ENCODE assay signal across 8 cellular contexts in the genomic region with DNA sequence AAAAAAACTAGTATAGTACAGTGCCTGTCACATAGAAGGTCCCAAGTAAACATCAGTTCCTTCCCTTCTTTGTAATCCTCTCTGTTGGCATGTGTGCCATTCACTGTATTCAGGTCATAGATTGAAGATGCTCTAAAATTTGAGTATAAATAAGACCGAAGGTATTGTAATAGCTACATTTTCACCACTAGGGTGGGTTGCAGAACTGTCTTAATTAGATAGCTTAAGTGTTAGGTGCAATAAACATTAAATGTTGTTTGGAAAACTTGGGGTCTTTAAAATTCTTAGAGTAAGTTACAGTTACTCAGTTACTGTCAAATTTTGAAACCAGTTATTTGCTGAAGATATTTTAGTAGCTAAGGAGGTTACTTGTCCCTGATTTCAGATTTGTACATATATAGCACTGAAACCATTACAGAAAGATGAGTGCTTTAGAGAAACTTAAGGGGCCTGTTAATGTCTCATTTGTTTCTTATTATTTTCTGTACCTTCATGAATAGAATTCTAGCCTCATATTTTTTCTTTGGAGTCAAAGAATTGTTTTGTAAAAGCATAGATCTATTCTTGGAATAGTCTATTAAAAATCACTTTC. TPM values are rescaled to one million over a fixed set of nuclear protein-coding genes. Genes with fewer than 3 reads are reported as not detected.
A peak's percentile ranks its signal among the peaks of the same experiment; 100 is the strongest.
DNase-seq lines count a peak whose midpoint lies in the region; ATAC-seq and TF ChIP-seq lines count a peak whose summit lies in the region.

No MANE protein-coding gene starts in this region.

- no peak overlapping the region for H2AFZ ChIP-seq in neural progenitor cell (replicated peaks)

- ATAC-seq in GM19035 (IDR thresholded peaks at IDR 0.05; ENCODE audit: unreplicated experiment): no peak

- H3K79me2 ChIP-seq in neural progenitor cell (ENCODE audit: low read depth): no peaks in the 10 kb centered on the region

- H4K20me1 ChIP-seq in neural progenitor cell (ENCODE audit: low read depth): no peaks in the 10 kb centered on the region

- H3K36me3 ChIP-seq in neural progenitor cell: no peaks in the 10 kb centered on the region

- H3F3A ChIP-seq in neural progenitor cell (ENCODE audit: low read depth): no peaks in the 10 kb centered on the region

- H3K4me3 Mint-ChIP-seq in chondrocyte (ENCODE audit: unreplicated experiment): no peak overlapping the region
- H3K4me3 Mint-ChIP-seq in neural progenitor cell: no peak overlapping the region

- H3K4me3 ChIP-seq in neural progenitor cell: no peak overlapping the region

- TF ChIP-seq CTCF in chondrocyte (IDR thresholded peaks at IDR 0.05): peak; percentile 85
- TF ChIP-seq CTCF in neural progenitor cell (IDR thresholded peaks at IDR 0.05): peak; percentile 67

- no peak overlapping the region for H3K9ac ChIP-seq in neural progenitor cell

- H3K9me3 ChIP-seq in neural progenitor cell (ENCODE audit: low read depth): no peaks in the 10 kb centered on the region

- no peaks in the 10 kb centered on the region for H3K27me3 ChIP-seq in neural progenitor cell

- peaks cover 3% of the 10 kb centered on the region for H3K4me1 Mint-ChIP-seq in chondrocyte (ENCODE audit: low read depth)
- H3K4me1 Mint-ChIP-seq in neural progenitor cell: no peaks in the 10 kb centered on the region

- H3K9me3 Mint-ChIP-seq in chondrocyte (ENCODE audit: low read depth): peaks cover 5% of the 10 kb centered on the region
- peaks cover 6% of the 10 kb centered on the region for H3K9me3 Mint-ChIP-seq in neural progenitor cell

- H3K4me1 ChIP-seq in neural progenitor cell: no peaks in the 10 kb centered on the region

- H3K27ac Mint-ChIP-seq in chondrocyte (ENCODE audit: unreplicated experiment): no peak overlapping the region
- H3K27ac Mint-ChIP-seq in neural progenitor cell: no peak overlapping the region

- H3K36me3 Mint-ChIP-seq in chondrocyte (ENCODE audit: low read depth) (peaks cover 14% of the 10 kb centered on the region), neural progenitor cell (peaks cover 28% of the 10 kb centered on the region)

- no peak overlapping the region for H3K27ac ChIP-seq in neural progenitor cell

- DNase-seq in SHP77 (lab: John Stamatoyannopoulos, UW) (peak; percentile 3 to 21), SHP77 treated with DMSO at 0.1 percent for 48 hours (lab: John Stamatoyannopoulos, UW) (no peak), NCI-H2171 treated with DMSO at 0.1 percent for 48 hours (lab: John Stamatoyannopoulos, UW) (peak; percentile 40), chondrocyte (ENCODE audit: low spot score) (no peak), neural progenitor cell (ENCODE audit: low spot score) (peak; percentile 38), NCI-H2227 treated with DMSO at 0.1 percent for 48 hours (lab: John Stamatoyannopoulos, UW) (no peak)
- no peak for DNase-seq in activated CD4-positive, CD25-positive, alpha-beta regulatory T cell treated with anti-CD3 and anti-CD28 coated beads, Interleukin-2, amount 50 U/mL, for 72 hours

- no peak overlapping the region for H3K4me2 ChIP-seq in neural progenitor cell

- no peaks in the 10 kb centered on the region for H3K27me3 Mint-ChIP-seq in chondrocyte (ENCODE audit: low read depth)
- H3K27me3 Mint-ChIP-seq in neural progenitor cell (ENCODE audit: insufficient read depth, low read depth): peaks cover 2% of the 10 kb centered on the region

RNA-seq across cellular contexts. Expression of a gene that starts 24.3 kb away (rescaled TPM):
- total RNA-seq in chondrocyte: 4.1 to 6.0 TPM (median 4.2 TPM) in 3 replicates
- 3.6 and 6.1 TPM in 2 replicates for total RNA-seq in neural progenitor cell (ENCODE audit: low replicate concordance)

RNA-seq across cellular contexts. Expression of a gene that starts 37.3 kb away (rescaled TPM):
- total RNA-seq in chondrocyte: 103 to 111 TPM (median 110 TPM) in 3 replicates
- total RNA-seq in neural progenitor cell (ENCODE audit: low replicate concordance): 50.3 and 66.6 TPM in 2 replicates

RNA-seq across cellular contexts. Expression of a gene that starts 44.5 kb away (rescaled TPM):
- total RNA-seq in chondrocyte (not detected in 3 replicates), neural progenitor cell (ENCODE audit: low replicate concordance) (not detected in 2 replicates)

Comparison
In these comparisons a context has a peak if more than half of its experiments do, and no peak if none do; other contexts are left out.
1. DNase-seq: peak in SHP77 (2 of 2), NCI-H2171 treated with DMSO at 0.1 percent for 48 hours (single experiment) and neural progenitor cell (single experiment); none in SHP77 treated with DMSO at 0.1 percent for 48 hours (single experiment), chondrocyte (single experiment), NCI-H2227 treated with DMSO at 0.1 percent for 48 hours (single experiment) and activated CD4-positive, CD25-positive, alpha-beta regulatory T cell treated with anti-CD3 and anti-CD28 coated beads, Interleukin-2, amount 50 U/mL, for 72 hours (single experiment).